13 cellular contexts compared by ENCODE assay signal in genomic region chr4:140069068-140069467, GRCh38.
DNase-seq lines count a peak whose midpoint lies in the region; ATAC-seq and TF ChIP-seq lines count a peak whose summit lies in the region.
"Had no signal": no experiment of that assay in that cellular context is flagged by ENCODE, and none has a peak within 500 bp of the region (broad histone marks: within the 10 kb centered on the region; RNA-seq: fewer than 3 reads in every experiment).

No MANE protein-coding gene starts in this region.

- no peak overlapping the region for H3K27ac Mint-ChIP-seq in activated naive CD8-positive, alpha-beta T cell
- H3K27ac Mint-ChIP-seq in activated naive CD8-positive, alpha-beta T cell treated with anti-CD3 and anti-CD28 coated beads, Interleukin-2, amount 50 U/mL, for 24 hours: no peak overlapping the region
- H3K27ac Mint-ChIP-seq in activated T-helper 2 cell treated with anti-CD3 and anti-CD28 coated beads, Interferon-gamma antibody, Interleukin-2, Interleukin-4, amounts not matched to agents 10 μg/mL and 5 μg/mL and 100 μg/mL, durations not matched to agents 14 hours and 24 hours and 36 hours: peak overlapping the region; percentile 61
- H3K27ac Mint-ChIP-seq: activated B cell treated with CpG ODN at 0.5 μM for 24 hours had no signal

- H3K27ac ChIP-seq in left ventricle myocardium inferior (replicated peaks): no peak overlapping the region
- no peak overlapping the region for H3K27ac ChIP-seq in tibial artery
- H3K27ac ChIP-seq: esophagus squamous epithelium, ovary had no signal

- no peaks in the 10 kb centered on the region for H3K27me3 ChIP-seq in left ventricle myocardium inferior (ENCODE audit: low read depth)
- H3K27me3 ChIP-seq in tibial artery: no peaks in the 10 kb centered on the region
- H3K27me3 ChIP-seq: esophagus squamous epithelium, ovary had no signal

- H3K9me3 ChIP-seq in left ventricle myocardium inferior (replicated peaks) (no peaks in the 10 kb centered on the region), tibial artery (no peaks in the 10 kb centered on the region)
- H3K9me3 ChIP-seq: esophagus squamous epithelium, ovary had no signal

- no peaks in the 10 kb centered on the region for H3K9me3 Mint-ChIP-seq in activated naive CD8-positive, alpha-beta T cell (ENCODE audit: low read depth)
- no peaks in the 10 kb centered on the region for H3K9me3 Mint-ChIP-seq in activated naive CD8-positive, alpha-beta T cell treated with anti-CD3 and anti-CD28 coated beads, Interleukin-2, amount 50 U/mL, for 24 hours
- H3K9me3 Mint-ChIP-seq in activated T-helper 2 cell treated with anti-CD3 and anti-CD28 coated beads, Interferon-gamma antibody, Interleukin-2, Interleukin-4, amounts not matched to agents 10 μg/mL and 5 μg/mL and 100 μg/mL, durations not matched to agents 14 hours and 24 hours and 36 hours: no peaks in the 10 kb centered on the region
- H3K9me3 Mint-ChIP-seq: activated B cell treated with CpG ODN at 0.5 μM for 24 hours had no signal

- H3K36me3 ChIP-seq in left ventricle myocardium inferior: no peaks in the 10 kb centered on the region
- H3K36me3 ChIP-seq in tibial artery: no peaks in the 10 kb centered on the region
- H3K36me3 ChIP-seq: esophagus squamous epithelium, ovary had no signal

- H3K36me3 Mint-ChIP-seq in activated naive CD8-positive, alpha-beta T cell: peaks cover 3% of the 10 kb centered on the region
- peaks cover 2% of the 10 kb centered on the region for H3K36me3 Mint-ChIP-seq in activated naive CD8-positive, alpha-beta T cell treated with anti-CD3 and anti-CD28 coated beads, Interleukin-2, amount 50 U/mL, for 24 hours (ENCODE audit: low read depth)
- peaks cover 13% of the 10 kb centered on the region for H3K36me3 Mint-ChIP-seq in activated T-helper 2 cell treated with anti-CD3 and anti-CD28 coated beads, Interferon-gamma antibody, Interleukin-2, Interleukin-4, amounts not matched to agents 10 μg/mL and 5 μg/mL and 100 μg/mL, durations not matched to agents 14 hours and 24 hours and 36 hours (ENCODE audit: low read depth)

- H3K4me3 ChIP-seq in left ventricle myocardium inferior (no peak overlapping the region), tibial artery (no peak overlapping the region)
- H3K4me3 ChIP-seq: esophagus squamous epithelium, ovary had no signal

- no peak for TF ChIP-seq CTCF in left ventricle myocardium inferior (IDR thresholded peaks at IDR 0.05; ENCODE audit: borderline replicate concordance)
- no peak for TF ChIP-seq CTCF in tibial artery (IDR thresholded peaks at IDR 0.05)
- TF ChIP-seq CTCF in GM13977 (IDR thresholded peaks at IDR 0.05; ENCODE audit: extremely low read depth, insufficient read depth, missing control alignments): no peak

- in situ Hi-C loops in GM13977 (cut with MboI; ENCODE audit: low pct_unique_long_range_greater_than_20kb, low sequenced_read_pairs, unreplicated experiment): no loop called here

- H3K4me3 Mint-ChIP-seq in activated naive CD8-positive, alpha-beta T cell: peak overlapping the region; percentile 38
- H3K4me3 Mint-ChIP-seq in activated naive CD8-positive, alpha-beta T cell treated with anti-CD3 and anti-CD28 coated beads, Interleukin-2, amount 50 U/mL, for 24 hours: no peak overlapping the region
- H3K4me3 Mint-ChIP-seq in activated T-helper 2 cell treated with anti-CD3 and anti-CD28 coated beads, Interferon-gamma antibody, Interleukin-2, Interleukin-4, amounts not matched to agents 10 μg/mL and 5 μg/mL and 100 μg/mL, durations not matched to agents 14 hours and 24 hours and 36 hours (ENCODE audit: low read depth): no peak overlapping the region
- H3K4me3 Mint-ChIP-seq: activated B cell treated with CpG ODN at 0.5 μM for 24 hours had no signal

- H3K4me1 Mint-ChIP-seq in activated naive CD8-positive, alpha-beta T cell (ENCODE audit: low read depth): peaks cover 50% of the 10 kb centered on the region
- peaks cover 42% of the 10 kb centered on the region for H3K4me1 Mint-ChIP-seq in activated naive CD8-positive, alpha-beta T cell treated with anti-CD3 and anti-CD28 coated beads, Interleukin-2, amount 50 U/mL, for 24 hours
- H3K4me1 Mint-ChIP-seq in activated T-helper 2 cell treated with anti-CD3 and anti-CD28 coated beads, Interferon-gamma antibody, Interleukin-2, Interleukin-4, amounts not matched to agents 10 μg/mL and 5 μg/mL and 100 μg/mL, durations not matched to agents 14 hours and 24 hours and 36 hours (ENCODE audit: low read depth): peaks cover 61% of the 10 kb centered on the region

- ATAC-seq in activated naive CD8-positive, alpha-beta T cell treated with anti-CD3 and anti-CD28 coated beads, Interleukin-2, amount 50 U/mL, for 24 hours: no peak
- ATAC-seq in HG03354 (IDR thresholded peaks at IDR 0.05; ENCODE audit: poor library complexity, severe bottlenecking, unreplicated experiment) (no peak), HG03378 (IDR thresholded peaks at IDR 0.05; ENCODE audit: unreplicated experiment) (no peak)

- H3K4me1 ChIP-seq in left ventricle myocardium inferior (peaks cover 6% of the 10 kb centered on the region), tibial artery (peaks cover 0 to 49% (median 19%) of the 10 kb centered on the region in 4 donors)

- no peaks in the 10 kb centered on the region for H3K27me3 Mint-ChIP-seq in activated naive CD8-positive, alpha-beta T cell
- peaks cover 48% of the 10 kb centered on the region for H3K27me3 Mint-ChIP-seq in activated naive CD8-positive, alpha-beta T cell treated with anti-CD3 and anti-CD28 coated beads, Interleukin-2, amount 50 U/mL, for 24 hours
- peaks cover 38% of the 10 kb centered on the region for H3K27me3 Mint-ChIP-seq in activated T-helper 2 cell treated with anti-CD3 and anti-CD28 coated beads, Interferon-gamma antibody, Interleukin-2, Interleukin-4, amounts not matched to agents 10 μg/mL and 5 μg/mL and 100 μg/mL, durations not matched to agents 14 hours and 24 hours and 36 hours (ENCODE audit: low read depth)

- no peak for DNase-seq in activated naive CD8-positive, alpha-beta T cell treated with anti-CD3 and anti-CD28 coated beads, Interleukin-2, amount 50 U/mL, for 24 hours
- DNase-seq in activated T-helper 2 cell treated with anti-CD3 and anti-CD28 coated beads, Interferon-gamma antibody, Interleukin-2, Interleukin-4, amounts not matched to agents 10 μg/mL and 5 μg/mL and 100 μg/mL, durations not matched to agents 14 hours and 24 hours and 36 hours (ENCODE audit: low spot score): no peak
- peak; percentile 28 for DNase-seq in left ventricle myocardium inferior
- peak; percentile 67 to 80 for DNase-seq in tibial artery
- DNase-seq in GM13977 (ENCODE audit: low spot score): no peak
- DNase-seq: activated B cell treated with CpG ODN at 0.5 μM for 24 hours, cortex of kidney, esophagus squamous epithelium, NCI-H2227 treated with DMSO at 0.1 percent for 48 hours had no signal

- intact Hi-C loops in activated T-helper 2 cell treated with anti-CD3 and anti-CD28 coated beads, Interferon-gamma antibody, Interleukin-2, Interleukin-4, amounts not matched to agents 10 μg/mL and 5 μg/mL and 100 μg/mL, durations not matched to agents 14 hours and 24 hours and 36 hours (cut with micrococcal nuclease): no loop called here
- intact Hi-C loops in left ventricle myocardium inferior (cut with micrococcal nuclease) (loop anchor here (10.0 kb wide), 1 partner anchor 66 kb away; no protein-coding TSS in a partner anchor), tibial artery (cut with DNase I; ENCODE audit: low total_unique reads) (no loop called here)

Comparison
In these comparisons a context has a peak if more than half of its experiments do, and no peak if none do; other contexts are left out.
1. DNase-seq: peak in left ventricle myocardium inferior (single experiment) and tibial artery (2 of 2); none in activated naive CD8-positive, alpha-beta T cell treated with anti-CD3 and anti-CD28 coated beads, Interleukin-2, amount 50 U/mL, for 24 hours (single experiment), activated T-helper 2 cell treated with anti-CD3 and anti-CD28 coated beads, Interferon-gamma antibody, Interleukin-2, Interleukin-4, amounts not matched to agents 10 μg/mL and 5 μg/mL and 100 μg/mL, durations not matched to agents 14 hours and 24 hours and 36 hours (single experiment) and GM13977 (single experiment).